ENCODE assay signal across 8 cellular contexts in genomic region chr11:64776875-64777274, GRCh38. TPM values are rescaled to one million over a fixed set of nuclear protein-coding genes. Genes with fewer than 3 reads are reported as not detected.
DNase-seq lines count a peak whose midpoint lies in the region; ATAC-seq, FAIRE-seq and TF ChIP-seq lines count a peak whose summit lies in the region.

No MANE protein-coding gene starts in this region.

- dilution Hi-C loops in keratinocyte (cut with MboI; ENCODE audit: extremely low pct_ligation_motif_present, low sequenced_read_pairs) = no loop called here

- no peak for ATAC-seq in activated CD4-positive, CD25-positive, alpha-beta regulatory T cell treated with anti-CD3 and anti-CD28 coated beads, Interleukin-2, amount 50 U/mL, for 24 hours
- ATAC-seq in HG02588 (IDR thresholded peaks at IDR 0.05; ENCODE audit: unreplicated experiment) (no peak), GM18909 (IDR thresholded peaks at IDR 0.05; ENCODE audit: poor library complexity, unreplicated experiment) (no peak)

- H3K27ac ChIP-seq in keratinocyte (ENCODE audit: control insufficient read depth, insufficient read depth, low read length) (peak overlapping the region; percentile 73), subcutaneous abdominal adipose tissue (ENCODE audit: low read depth, low read length) (peak overlapping the region; percentile 74)

- peak overlapping the region; percentile 100 for H3K4me2 ChIP-seq in keratinocyte (ENCODE audit: control insufficient read depth, extremely low read depth, insufficient read depth, low read depth, low read length)

- FAIRE-seq in keratinocyte (lab: Jason Lieb, UNC) = no peak

- H3K9me3 ChIP-seq in keratinocyte (ENCODE audit: control insufficient read depth, low read depth, low read length) (no peaks in the 10 kb centered on the region), subcutaneous abdominal adipose tissue (ENCODE audit: control insufficient read depth in 5 of 5, low read length in 5 of 5) (no peaks in the 10 kb centered on the region)

- H3K79me2 ChIP-seq in keratinocyte (ENCODE audit: control insufficient read depth, insufficient read depth, low read length) = peaks cover 56% of the 10 kb centered on the region

- no peak overlapping the region for H2AFZ ChIP-seq in keratinocyte (ENCODE audit: control insufficient read depth, low read length)

- peak; percentile 12 for DNase-seq in activated CD4-positive, CD25-positive, alpha-beta regulatory T cell treated with anti-CD3 and anti-CD28 coated beads, Interleukin-2, amount 50 U/mL, for 72 hours
- no peak for DNase-seq in activated naive CD8-positive, alpha-beta T cell treated with anti-CD3 and anti-CD28 coated beads for 36 hours
- no peak for DNase-seq in keratinocyte (ENCODE audit: low read depth, low spot score)
- DNase-seq in occipital lobe (lab: John Stamatoyannopoulos, UW) = no peak

- peak overlapping the region; percentile 91 for H3K4me3 Mint-ChIP-seq in activated naive CD8-positive, alpha-beta T cell treated with anti-CD3 and anti-CD28 coated beads for 36 hours

- no peak for TF ChIP-seq CTCF in keratinocyte (optimal IDR thresholded peaks at IDR 0.05 in 1 of 3, IDR thresholded peaks at IDR 0.05 in 1 of 3, conservative IDR thresholded peaks at IDR 0.05 in 1 of 3; ENCODE audit: extremely low read depth in 1 of 3, insufficient read depth in 2 of 3, low read length in 3 of 3)

- H3K36me3 Mint-ChIP-seq in activated naive CD8-positive, alpha-beta T cell treated with anti-CD3 and anti-CD28 coated beads for 36 hours = peaks cover 60% of the 10 kb centered on the region

- peaks cover 26 to 45% of the 10 kb centered on the region in 2 experiments for H3K36me3 ChIP-seq in keratinocyte (ENCODE audit: control insufficient read depth in 2 of 2, extremely low read depth in 1 of 2, insufficient read depth in 2 of 2, low read length in 2 of 2)
- H3K36me3 ChIP-seq in subcutaneous abdominal adipose tissue (ENCODE audit: control insufficient read depth in 5 of 5, insufficient read depth in 5 of 5, low read length in 5 of 5) = peaks cover 36 to 51% (median 47%) of the 10 kb centered on the region in 5 donors

- H3K4me3 ChIP-seq in keratinocyte (ENCODE audit: control insufficient read depth in 2 of 3, extremely low read depth in 1 of 3, insufficient read depth in 2 of 3, low read depth in 1 of 3, low read length in 3 of 3) = peak overlapping the region; percentile 58 to 100 (median 99)
- H3K4me3 ChIP-seq in subcutaneous abdominal adipose tissue (ENCODE audit: low read depth in 1 of 5, low read length in 5 of 5) = peak overlapping the region; percentile 78 to 96 (median 84)

- peaks cover 16% of the 10 kb centered on the region for H3K4me1 ChIP-seq in keratinocyte (ENCODE audit: control insufficient read depth, extremely low read depth, insufficient read depth, low read length)
- peaks cover 11 to 44% (median 35%) of the 10 kb centered on the region in 5 donors for H3K4me1 ChIP-seq in subcutaneous abdominal adipose tissue (ENCODE audit: control insufficient read depth in 5 of 5, insufficient read depth in 5 of 5, low read length in 5 of 5)

- H3K9ac ChIP-seq in keratinocyte (ENCODE audit: control insufficient read depth, extremely low read depth, insufficient read depth, low read length) (peak overlapping the region; percentile 91), subcutaneous abdominal adipose tissue (ENCODE audit: low read length in 5 of 5) (peak overlapping the region; percentile 34 to 90 (median 76))

- H4K20me1 ChIP-seq in keratinocyte (ENCODE audit: control insufficient read depth, extremely low read depth, insufficient read depth, low read length) = peaks cover 49% of the 10 kb centered on the region

- H3K27ac Mint-ChIP-seq in activated naive CD8-positive, alpha-beta T cell treated with anti-CD3 and anti-CD28 coated beads for 36 hours = peak overlapping the region; percentile 89

- H3K4me1 Mint-ChIP-seq in activated naive CD8-positive, alpha-beta T cell treated with anti-CD3 and anti-CD28 coated beads for 36 hours = peaks cover 68% of the 10 kb centered on the region

- H3K27me3 ChIP-seq in keratinocyte (ENCODE audit: control insufficient read depth, extremely low read depth, insufficient read depth, low read length) (no peaks in the 10 kb centered on the region), subcutaneous abdominal adipose tissue (ENCODE audit: control insufficient read depth in 5 of 5, insufficient read depth in 4 of 5, low read length in 5 of 5) (no peaks in the 10 kb centered on the region)

- no peaks in the 10 kb centered on the region for H3K27me3 Mint-ChIP-seq in activated naive CD8-positive, alpha-beta T cell treated with anti-CD3 and anti-CD28 coated beads for 36 hours

- no peaks in the 10 kb centered on the region for H3K9me3 Mint-ChIP-seq in activated naive CD8-positive, alpha-beta T cell treated with anti-CD3 and anti-CD28 coated beads for 36 hours

- H3K9me1 ChIP-seq in keratinocyte (ENCODE audit: control insufficient read depth, extremely low read depth, insufficient read depth, low read length) = no peaks in the 10 kb centered on the region

RNA-seq across cellular contexts. Expression of gene SF1, which starts 1.5 kb away (rescaled TPM):
- total RNA-seq in activated naive CD8-positive, alpha-beta T cell treated with anti-CD3 and anti-CD28 coated beads for 36 hours = 100 to 1,000 TPM; 453 to 463 TPM
- 34.3 to 153 TPM (median 54.5 TPM) in 3 replicates for polyA plus RNA-seq in keratinocyte
- 334 TPM for polyA plus RNA-seq in keratinocyte (2011; ENCODE audit: low read depth)
- polyA plus RNA-seq in keratinocyte (2011; cell fraction: cytosol; rRNA removed) = 50.6 and 57.5 TPM in 2 replicates
- 170 and 203 TPM in 2 replicates for polyA plus RNA-seq in keratinocyte (2011; cell fraction: nucleus; rRNA removed)
- polyA plus RNA-seq in keratinocyte (2012; ENCODE audit: low replicate concordance) = 119 and 180 TPM in 2 replicates
- 31.7 to 117 TPM (median 63.9 TPM) in 3 replicates for polyA minus RNA-seq in keratinocyte
- polyA minus RNA-seq in keratinocyte (2011; cell fraction: cytosol; rRNA and poly(A)+ RNA removed) = 54.7 TPM
- polyA minus RNA-seq in keratinocyte (2011; cell fraction: nucleus; rRNA and poly(A)+ RNA removed) = 62.7 and 81.1 TPM in 2 replicates
- 80.0 TPM for total RNA-seq in occipital lobe

RNA-seq across cellular contexts. Expression of gene PYGM, which starts 17.1 kb away (rescaled TPM):
- total RNA-seq in activated naive CD8-positive, alpha-beta T cell treated with anti-CD3 and anti-CD28 coated beads for 36 hours = 1 to 10 TPM; 1.6 to 1.8 TPM
- 0.05 to 0.14 TPM in 2 of 3 replicates, not detected in the other for polyA plus RNA-seq in keratinocyte
- polyA plus RNA-seq in keratinocyte (2011; ENCODE audit: low read depth) = 0.14 TPM
- polyA plus RNA-seq in keratinocyte (2011; cell fraction: cytosol; rRNA removed) = 0.04 TPM in 1 of 2 replicates, not detected in the other
- 0.40 and 0.42 TPM in 2 replicates for polyA plus RNA-seq in keratinocyte (2011; cell fraction: nucleus; rRNA removed)
- polyA plus RNA-seq in keratinocyte (2012; ENCODE audit: low replicate concordance) = 0.59 TPM in 1 of 2 replicates, not detected in the other
- polyA minus RNA-seq in keratinocyte = 0.10 to 0.32 TPM in 2 of 3 replicates, not detected in the other
- polyA minus RNA-seq in keratinocyte (2011; cell fraction: cytosol; rRNA and poly(A)+ RNA removed) = not detected
- 0.53 and 0.85 TPM in 2 replicates for polyA minus RNA-seq in keratinocyte (2011; cell fraction: nucleus; rRNA and poly(A)+ RNA removed)
- 1.2 TPM for total RNA-seq in occipital lobe

RNA-seq across cellular contexts. Expression of gene MAP4K2, which starts 26.1 kb away (rescaled TPM):
- 10 to 100 TPM; 60.4 to 63.8 TPM for total RNA-seq in activated naive CD8-positive, alpha-beta T cell treated with anti-CD3 and anti-CD28 coated beads for 36 hours
- polyA plus RNA-seq in keratinocyte = 6.7 to 12.5 TPM (median 10.7 TPM) in 3 replicates
- 5.4 TPM for polyA plus RNA-seq in keratinocyte (2011; ENCODE audit: low read depth)
- polyA plus RNA-seq in keratinocyte (2011; cell fraction: cytosol; rRNA removed) = 6.6 and 14.4 TPM in 2 replicates
- 13.5 and 16.6 TPM in 2 replicates for polyA plus RNA-seq in keratinocyte (2011; cell fraction: nucleus; rRNA removed)
- 4.8 and 10.3 TPM in 2 replicates for polyA plus RNA-seq in keratinocyte (2012; ENCODE audit: low replicate concordance)
- 11.5 to 31.8 TPM (median 19.6 TPM) in 3 replicates for polyA minus RNA-seq in keratinocyte
- polyA minus RNA-seq in keratinocyte (2011; cell fraction: cytosol; rRNA and poly(A)+ RNA removed) = 19.4 TPM
- polyA minus RNA-seq in keratinocyte (2011; cell fraction: nucleus; rRNA and poly(A)+ RNA removed) = 3.7 and 10.6 TPM in 2 replicates
- 9.8 TPM for total RNA-seq in occipital lobe

RNA-seq across cellular contexts. Expression of gene RASGRP2, which starts 32.9 kb away (rescaled TPM):
- total RNA-seq in activated naive CD8-positive, alpha-beta T cell treated with anti-CD3 and anti-CD28 coated beads for 36 hours = 1 to 10 TPM; 3.5 to 4.6 TPM
- 0.35 to 0.49 TPM (median 0.49 TPM) in 3 replicates for polyA plus RNA-seq in keratinocyte
- not detected for polyA plus RNA-seq in keratinocyte (2011; ENCODE audit: low read depth)
- polyA plus RNA-seq in keratinocyte (2011; cell fraction: cytosol; rRNA removed) = 0.23 and 0.34 TPM in 2 replicates
- 0.43 and 1.0 TPM in 2 replicates for polyA plus RNA-seq in keratinocyte (2011; cell fraction: nucleus; rRNA removed)
- polyA plus RNA-seq in keratinocyte (2012; ENCODE audit: low replicate concordance) = 0.11 and 0.47 TPM in 2 replicates
- 0.33 TPM in 1 of 3 replicates, not detected in the others for polyA minus RNA-seq in keratinocyte
- polyA minus RNA-seq in keratinocyte (2011; cell fraction: cytosol; rRNA and poly(A)+ RNA removed) = not detected
- not detected in 2 replicates for polyA minus RNA-seq in keratinocyte (2011; cell fraction: nucleus; rRNA and poly(A)+ RNA removed)
- 36.7 TPM for total RNA-seq in occipital lobe

RNA-seq across cellular contexts. Expression of gene MEN1, which starts 33.5 kb away (rescaled TPM):
- 10 to 100 TPM; 35.8 to 37.0 TPM for total RNA-seq in activated naive CD8-positive, alpha-beta T cell treated with anti-CD3 and anti-CD28 coated beads for 36 hours
- polyA plus RNA-seq in keratinocyte = 14.2 to 19.1 TPM (median 18.2 TPM) in 3 replicates
- 4.6 TPM for polyA plus RNA-seq in keratinocyte (2011; ENCODE audit: low read depth)
- polyA plus RNA-seq in keratinocyte (2011; cell fraction: cytosol; rRNA removed) = 10.7 and 17.7 TPM in 2 replicates
- polyA plus RNA-seq in keratinocyte (2011; cell fraction: nucleus; rRNA removed) = 39.7 and 52.7 TPM in 2 replicates
- polyA plus RNA-seq in keratinocyte (2012; ENCODE audit: low replicate concordance) = 19.6 and 27.4 TPM in 2 replicates
- 12.3 to 50.8 TPM (median 16.1 TPM) in 3 replicates for polyA minus RNA-seq in keratinocyte
- 35.9 TPM for polyA minus RNA-seq in keratinocyte (2011; cell fraction: cytosol; rRNA and poly(A)+ RNA removed)
- 25.9 and 29.3 TPM in 2 replicates for polyA minus RNA-seq in keratinocyte (2011; cell fraction: nucleus; rRNA and poly(A)+ RNA removed)
- total RNA-seq in occipital lobe = 17.2 TPM
